Comparison of ENCODE assay signal across 25 cellular contexts in the genomic region with DNA sequence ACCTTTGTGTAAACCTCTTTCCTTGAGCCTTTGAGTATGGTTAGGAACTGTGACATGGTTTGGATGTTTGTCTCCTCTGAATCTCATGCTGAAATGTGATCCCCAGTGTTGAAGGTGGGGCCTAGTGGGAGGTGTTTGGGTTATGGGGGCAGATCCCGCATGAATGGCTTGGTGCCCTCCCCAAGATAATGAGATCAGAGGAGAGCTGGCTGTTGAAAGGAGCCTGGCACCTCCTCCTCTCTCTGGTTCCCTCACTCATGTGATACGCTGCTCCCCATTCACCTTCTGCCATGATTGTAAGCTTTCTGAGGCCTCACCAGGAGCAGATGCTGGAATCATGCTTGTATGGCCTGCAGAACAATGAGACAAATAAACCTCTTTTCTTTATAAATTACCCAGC.
"Had no signal": no experiment of that assay in that cellular context is flagged by ENCODE, and none has a peak within 500 bp of the region (broad histone marks: within the 10 kb centered on the region; RNA-seq: fewer than 3 reads in every experiment).

No MANE protein-coding gene starts in this region.

- DNase-seq: activated CD4-positive, alpha-beta T cell treated with anti-CD3 and anti-CD28 coated beads for 36 hours; activated CD4-positive, CD25-positive, alpha-beta regulatory T cell; activated effector memory CD4-positive, alpha-beta T cell treated with Interleukin-2 at 50 U/mL for 16 hours; activated naive CD4-positive, alpha-beta T cell treated with anti-CD3 and anti-CD28 coated beads for 36 hours; activated naive CD8-positive, alpha-beta T cell treated with anti-CD3 and anti-CD28 coated beads for 36 hours; activated T-cell treated with anti-CD3 and anti-CD28 coated beads for 4 hours; adrenal gland; brain microvascular endothelial cell; central memory CD4-positive, alpha-beta T cell; effector CD4-positive, alpha-beta T cell; esophagus squamous epithelium; heart right ventricle; kidney glomerular epithelial cell; mammary epithelial cell; naive thymus-derived CD4-positive, alpha-beta T cell; sigmoid colon; stimulated activated CD4-positive, alpha-beta T cell treated with anti-CD3 and anti-CD28 coated beads, Interleukin-15, amount 100 ng/mL, for 24 hours; stimulated activated CD4-positive, alpha-beta T cell treated with anti-CD3 and anti-CD28 coated beads, Interleukin-2, amount 100 ng/mL, for 24 hours; stimulated activated naive CD4-positive, alpha-beta T cell; tibial artery; upper lobe of right lung had no signal

- ATAC-seq: activated CD4-positive, alpha-beta T cell treated with anti-CD3 and anti-CD28 coated beads for 36 hours; naive thymus-derived CD4-positive, alpha-beta T cell; upper lobe of right lung had no signal

- H3K27ac Mint-ChIP-seq: activated CD4-positive, alpha-beta T cell treated with anti-CD3 and anti-CD28 coated beads for 36 hours; activated naive CD4-positive, alpha-beta T cell treated with anti-CD3 and anti-CD28 coated beads for 36 hours; activated naive CD8-positive, alpha-beta T cell treated with anti-CD3 and anti-CD28 coated beads for 36 hours; dendritic cell treated with granulocyte-macrophage colony-stimulating factor and Interleukin-4, amounts not matched to agents 40 ng/mL and 50 ng/mL, for 4 days; naive thymus-derived CD4-positive, alpha-beta T cell had no signal

- H3K4me3 Mint-ChIP-seq: activated CD4-positive, alpha-beta T cell treated with anti-CD3 and anti-CD28 coated beads for 36 hours; activated naive CD4-positive, alpha-beta T cell treated with anti-CD3 and anti-CD28 coated beads for 36 hours; activated naive CD8-positive, alpha-beta T cell treated with anti-CD3 and anti-CD28 coated beads for 36 hours; dendritic cell treated with granulocyte-macrophage colony-stimulating factor and Interleukin-4, amounts not matched to agents 40 ng/mL and 50 ng/mL, for 4 days; naive thymus-derived CD4-positive, alpha-beta T cell had no signal

- H3K27ac ChIP-seq: adrenal gland, ascending aorta, brain microvascular endothelial cell, epithelial cell of prostate, esophagus squamous epithelium, heart right ventricle, suprapubic skin, tibial artery, upper lobe of right lung had no signal

- H3K4me1 Mint-ChIP-seq: activated CD4-positive, alpha-beta T cell treated with anti-CD3 and anti-CD28 coated beads for 36 hours; activated naive CD8-positive, alpha-beta T cell treated with anti-CD3 and anti-CD28 coated beads for 36 hours; naive thymus-derived CD4-positive, alpha-beta T cell had no signal

- H3K4me3 ChIP-seq: adrenal gland, ascending aorta, esophagus squamous epithelium, heart right ventricle, sigmoid colon, suprapubic skin, tibial artery, upper lobe of right lung had no signal

- H3K9me3 ChIP-seq: adrenal gland, ascending aorta, esophagus squamous epithelium, sigmoid colon, suprapubic skin, tibial artery, upper lobe of right lung had no signal

- H3K36me3 Mint-ChIP-seq: activated naive CD8-positive, alpha-beta T cell treated with anti-CD3 and anti-CD28 coated beads for 36 hours had no signal

- H3K36me3 ChIP-seq: adrenal gland, ascending aorta, brain microvascular endothelial cell, esophagus squamous epithelium, heart right ventricle, sigmoid colon, suprapubic skin, tibial artery, upper lobe of right lung had no signal

- H3K27me3 Mint-ChIP-seq: activated CD4-positive, alpha-beta T cell treated with anti-CD3 and anti-CD28 coated beads for 36 hours; activated naive CD8-positive, alpha-beta T cell treated with anti-CD3 and anti-CD28 coated beads for 36 hours; dendritic cell treated with granulocyte-macrophage colony-stimulating factor and Interleukin-4, amounts not matched to agents 40 ng/mL and 50 ng/mL, for 4 days; naive thymus-derived CD4-positive, alpha-beta T cell had no signal

- H3K4me1 ChIP-seq: adrenal gland, ascending aorta, heart right ventricle, suprapubic skin, tibial artery, upper lobe of right lung had no signal

- H3K9me3 Mint-ChIP-seq: dendritic cell treated with granulocyte-macrophage colony-stimulating factor and Interleukin-4, amounts not matched to agents 40 ng/mL and 50 ng/mL, for 4 days had no signal
